Comparison of ENCODE assay signal across 24 cellular contexts in the genomic region with DNA sequence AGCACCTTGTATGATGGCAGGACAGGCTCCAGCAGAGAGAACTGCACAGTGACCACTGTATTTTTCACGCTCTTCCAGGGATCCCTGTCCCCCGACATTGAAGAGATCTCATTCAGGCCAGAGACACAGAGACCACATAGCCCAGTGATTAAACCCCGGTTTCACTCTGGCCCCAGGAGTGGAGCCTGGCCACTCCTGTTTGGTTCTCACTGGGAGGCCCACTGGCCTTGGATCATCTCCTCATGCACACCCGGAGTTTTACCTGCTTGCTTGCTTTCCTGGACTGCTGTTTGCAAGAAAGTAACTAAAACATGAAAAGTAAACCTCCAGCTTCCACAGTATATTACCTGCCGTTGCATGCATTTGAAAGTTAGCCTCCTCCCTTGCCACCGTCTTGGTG. TPM values are rescaled to one million over a fixed set of nuclear protein-coding genes. Genes with fewer than 3 reads are reported as not detected.
DNase-seq lines count a peak whose midpoint lies in the region; ATAC-seq, FAIRE-seq and TF ChIP-seq lines count a peak whose summit lies in the region.
"Had no signal": no experiment of that assay in that cellular context is flagged by ENCODE, and none has a peak within 500 bp of the region (broad histone marks: within the 10 kb centered on the region; RNA-seq: fewer than 3 reads in every experiment).

No MANE protein-coding gene starts in this region.

- WGBS in aorta, 2 donors, result 83 to 88% methylated on average over 6 of the region's 6 CpGs

- no peak for ATAC-seq in natural killer cell treated with Interleukin-12 subunit alpha and Interleukin-12 subunit beta and Interleukin-15 and Interleukin-18, amount 100 ng/mL, for 72 hours
- no peak for ATAC-seq in natural killer cell
- no peak for ATAC-seq in RWPE2 (ENCODE audit: low read depth)
- no peak for ATAC-seq in aorta (ENCODE audit: low FRiP score)

- H3K4me3 ChIP-seq in RWPE2 (ENCODE audit: severe bottlenecking) (no peak overlapping the region), osteoblast (ENCODE audit: insufficient read depth, low read length) (no peak overlapping the region), aorta (ENCODE audit: low read length in 2 of 2) (no peak overlapping the region)
- H3K4me3 ChIP-seq: MG63 had no signal

- H4K20me1 ChIP-seq in osteoblast (ENCODE audit: insufficient read depth, low read length), result peaks cover 2% of the 10 kb centered on the region

- H3K27ac ChIP-seq in RWPE2 (ENCODE audit: poor library complexity, severe bottlenecking), result no peak overlapping the region
- H3K27ac ChIP-seq in osteoblast (ENCODE audit: low read depth, low read length), result no peak overlapping the region
- H3K27ac ChIP-seq in aorta (ENCODE audit: low read depth in 1 of 2, low read length in 2 of 2), result no peak overlapping the region
- H3K27ac ChIP-seq: C4-2B had no signal

- no peak overlapping the region for H3K4me3 Mint-ChIP-seq in natural killer cell treated with Interleukin-12 subunit alpha and Interleukin-12 subunit beta and Interleukin-15 and Interleukin-18, amount 100 ng/mL, for 72 hours
- no peak overlapping the region for H3K4me3 Mint-ChIP-seq in natural killer cell
- H3K4me3 Mint-ChIP-seq: H9, IgD-negative memory B cell had no signal

- DNase-seq in natural killer cell treated with Interleukin-12 subunit alpha and Interleukin-12 subunit beta and Interleukin-15 and Interleukin-18, amount 100 ng/mL, for 72 hours (ENCODE audit: low spot score), result peak; percentile 54
- DNase-seq in natural killer cell (no peak), RWPE2 (ENCODE audit: low spot score) (peak; percentile 24), osteoblast (ENCODE audit: insufficient read length, low spot score, missing footprints) (peak; percentile 41), aorta (peak; percentile 17 to 67), GM19239 (ENCODE audit: insufficient read length, low spot score) (no peak), NCI-H146 treated with DMSO at 0.1 percent for 48 hours (lab: John Stamatoyannopoulos, UW; ENCODE audit: unreplicated experiment) (no peak), epidermal melanocyte (ENCODE audit: insufficient read length, low spot score) (no peak)
- DNase-seq: ACHN; AML-193; DMS79 treated with DMSO at 0.1 percent for 48 hours; H9; Kasumi-1; MG63; NCI-H1092; NCI-H1694; NCI-H2081 treated with DMSO at 0.1 percent for 48 hours; NCI-H510A; NCI-H748 treated with DMSO at 0.1 percent for 48 hours; NK-92 treated with Interleukin-12 subunit alpha and Interleukin-12 subunit beta, amount 100 ng/mL, for 24 hours; Right ventricle myocardium superior had no signal

- H3K4me1 ChIP-seq in RWPE2 (ENCODE audit: insufficient read depth, poor library complexity, severe bottlenecking) (peaks cover 4% of the 10 kb centered on the region), osteoblast (ENCODE audit: insufficient read depth, low read length) (peaks cover 8% of the 10 kb centered on the region), aorta (ENCODE audit: control insufficient read depth in 1 of 2, insufficient read depth in 2 of 2, low read length in 2 of 2) (no peaks in the 10 kb centered on the region)

- H2AFZ ChIP-seq in osteoblast (ENCODE audit: low read length), result no peak overlapping the region

- H3K36me3 Mint-ChIP-seq in natural killer cell treated with Interleukin-12 subunit alpha and Interleukin-12 subunit beta and Interleukin-15 and Interleukin-18, amount 100 ng/mL, for 72 hours, result peaks cover 18% of the 10 kb centered on the region
- peaks cover 10% of the 10 kb centered on the region for H3K36me3 Mint-ChIP-seq in natural killer cell

- H3K27me3 Mint-ChIP-seq in natural killer cell treated with Interleukin-12 subunit alpha and Interleukin-12 subunit beta and Interleukin-15 and Interleukin-18, amount 100 ng/mL, for 72 hours, result no peaks in the 10 kb centered on the region
- no peaks in the 10 kb centered on the region for H3K27me3 Mint-ChIP-seq in natural killer cell (ENCODE audit: low read depth in 2 of 2)
- H3K27me3 Mint-ChIP-seq: IgD-negative memory B cell had no signal

- H3K27me3 ChIP-seq in RWPE2 (ENCODE audit: insufficient read depth, poor library complexity, severe bottlenecking) (no peaks in the 10 kb centered on the region), osteoblast (ENCODE audit: insufficient read depth, low read length) (no peaks in the 10 kb centered on the region), aorta (ENCODE audit: control insufficient read depth in 1 of 2, insufficient read depth in 2 of 2, low read length in 1 of 2) (no peaks in the 10 kb centered on the region)
- H3K27me3 ChIP-seq: MG63 had no signal

- no peak overlapping the region for H3K4me2 ChIP-seq in osteoblast (ENCODE audit: insufficient read depth, low read length)

- TF ChIP-seq CTCF in natural killer cell (IDR thresholded peaks at IDR 0.05) (no peak), RWPE2 (IDR thresholded peaks at IDR 0.05; ENCODE audit: poor library complexity, severe bottlenecking) (no peak), osteoblast (IDR thresholded peaks at IDR 0.05; ENCODE audit: extremely low read depth, low read depth, low read length) (no peak)

- H3K36me3 ChIP-seq in RWPE2 (ENCODE audit: low read depth), result peaks cover 50% of the 10 kb centered on the region
- H3K36me3 ChIP-seq in osteoblast (ENCODE audit: insufficient read depth, low read length), result peaks cover 36% of the 10 kb centered on the region
- peaks cover 23 to 24% of the 10 kb centered on the region in 2 donors for H3K36me3 ChIP-seq in aorta (ENCODE audit: control insufficient read depth in 1 of 2, insufficient read depth in 2 of 2, low read length in 1 of 2)

- no peaks in the 10 kb centered on the region for H3K9me3 ChIP-seq in RWPE2 (ENCODE audit: severe bottlenecking)
- no peaks in the 10 kb centered on the region for H3K9me3 ChIP-seq in osteoblast (ENCODE audit: low read depth, low read length)
- H3K9me3 ChIP-seq in aorta (ENCODE audit: control insufficient read depth, low read length), result no peaks in the 10 kb centered on the region
- H3K9me3 ChIP-seq: MG63 had no signal

- no peaks in the 10 kb centered on the region for H3K79me2 ChIP-seq in osteoblast (ENCODE audit: insufficient read depth, low read length)

- no peak for FAIRE-seq in GM19239 (lab: Jason Lieb, UNC)
- FAIRE-seq: RCC 7860 had no signal

- H3K27ac Mint-ChIP-seq in natural killer cell treated with Interleukin-12 subunit alpha and Interleukin-12 subunit beta and Interleukin-15 and Interleukin-18, amount 100 ng/mL, for 72 hours, result no peak overlapping the region
- H3K27ac Mint-ChIP-seq in natural killer cell, result no peak overlapping the region
- H3K27ac Mint-ChIP-seq: H9, IgD-negative memory B cell had no signal

- no peaks in the 10 kb centered on the region for H3K9me3 Mint-ChIP-seq in natural killer cell treated with Interleukin-12 subunit alpha and Interleukin-12 subunit beta and Interleukin-15 and Interleukin-18, amount 100 ng/mL, for 72 hours
- no peaks in the 10 kb centered on the region for H3K9me3 Mint-ChIP-seq in natural killer cell
- H3K9me3 Mint-ChIP-seq: H9, IgD-negative memory B cell had no signal

- intact Hi-C loops in natural killer cell (cut with micrococcal nuclease) (loop anchor here (10.0 kb wide), 1 partner anchor 494 kb away; no protein-coding TSS in a partner anchor), aorta (cut with DNase I) (loop anchor here in 1 of 2 donors (10.0 kb wide), 1 partner anchor 94 kb away; a partner anchor contains a TSS)

- peaks cover 0 to 3% of the 10 kb centered on the region in 2 donors for H3K4me1 Mint-ChIP-seq in natural killer cell treated with Interleukin-12 subunit alpha and Interleukin-12 subunit beta and Interleukin-15 and Interleukin-18, amount 100 ng/mL, for 72 hours (ENCODE audit: low read depth in 2 of 2)
- peaks cover 0 to 5% of the 10 kb centered on the region in 2 donors for H3K4me1 Mint-ChIP-seq in natural killer cell

RNA-seq across cellular contexts. Expression of a gene that starts 13.2 kb away (rescaled TPM):
- 1 to 10 TPM in 1 of 2 donors, not detected in 1; 1.9 TPM for total RNA-seq in natural killer cell treated with Interleukin-12 subunit alpha and Interleukin-12 subunit beta and Interleukin-15 and Interleukin-18, amount 100 ng/mL, for 72 hours
- total RNA-seq in natural killer cell, result under 1 TPM; 0.29 to 0.88 (median 0.59) TPM
- total RNA-seq in osteoblast, result 0.29 and 0.36 TPM in 2 replicates
- total RNA-seq in aorta, result 1 to 10 TPM; 1.1 to 1.3 TPM
- under 1 TPM; 0.08 to 0.88 TPM for polyA plus RNA-seq in aorta
- total RNA-seq: Right ventricle myocardium superior had no signal
- polyA plus RNA-seq: IgD-negative memory B cell had no signal

RNA-seq across cellular contexts. Expression of a gene that starts 46.3 kb away (rescaled TPM):
- total RNA-seq in natural killer cell treated with Interleukin-12 subunit alpha and Interleukin-12 subunit beta and Interleukin-15 and Interleukin-18, amount 100 ng/mL, for 72 hours, result 10 to 100 TPM; 37.2 to 51.5 TPM
- total RNA-seq in natural killer cell (10 to 100 TPM; 50.0 to 73.9 (median 52.0) TPM), osteoblast (23.2 and 34.2 TPM in 2 replicates), aorta (10 to 100 TPM; 36.0 to 38.8 TPM)
- polyA plus RNA-seq in aorta, result 10 to 100 TPM in 1 of 2 donors, 1 to 10 TPM in 1; 2.9 to 14.2 TPM

Comparison
In these comparisons a context has a peak if more than half of its experiments do, and no peak if none do; other contexts are left out.
1. DNase-seq: peak in natural killer cell treated with Interleukin-12 subunit alpha and Interleukin-12 subunit beta and Interleukin-15 and Interleukin-18, amount 100 ng/mL, for 72 hours (single experiment), RWPE2 (single experiment), osteoblast (single experiment) and aorta (2 of 2); none in natural killer cell (single experiment), GM19239 (single experiment), NCI-H146 treated with DMSO at 0.1 percent for 48 hours (single experiment) and epidermal melanocyte (single experiment).